Comparison of ENCODE assay signal across 22 cellular contexts in genomic region chr14:86237733-86238132, GRCh38.
"Had no signal": no experiment of that assay in that cellular context is flagged by ENCODE, and none has a peak within 500 bp of the region (broad histone marks: within the 10 kb centered on the region; RNA-seq: fewer than 3 reads in every experiment).

No MANE protein-coding gene starts in this region.

- H3K36me3 ChIP-seq: esophagus muscularis mucosa, ovary, tibial nerve had no signal

- H3K4me1 Mint-ChIP-seq: activated CD4-positive, alpha-beta memory T cell treated with anti-CD3 and anti-CD28 coated beads, Interleukin-2, amount 10 ng/mL, durations not matched to agents 7 days and 5 days; activated CD8-positive, alpha-beta memory T cell treated with anti-CD3 and anti-CD28 coated beads, Interleukin-2, amount 10 ng/mL, durations not matched to agents 7 days and 5 days; activated naive CD8-positive, alpha-beta T cell treated with anti-CD3 and anti-CD28 coated beads for 36 hours; neural crest cell had no signal

- ATAC-seq: activated CD8-positive, alpha-beta memory T cell treated with anti-CD3 and anti-CD28 coated beads, Interleukin-2, amount 10 ng/mL, durations not matched to agents 7 days and 5 days; left lobe of liver; psoas muscle; right cardiac atrium had no signal

- H3K27me3 ChIP-seq: esophagus muscularis mucosa, ovary, tibial nerve had no signal

- H3K4me3 Mint-ChIP-seq: activated CD4-positive, alpha-beta memory T cell treated with anti-CD3 and anti-CD28 coated beads, Interleukin-2, amount 10 ng/mL, durations not matched to agents 7 days and 5 days; activated CD8-positive, alpha-beta memory T cell treated with anti-CD3 and anti-CD28 coated beads, Interleukin-2, amount 10 ng/mL, durations not matched to agents 7 days and 5 days; activated naive CD8-positive, alpha-beta T cell treated with anti-CD3 and anti-CD28 coated beads for 36 hours; neural crest cell; stimulated activated naive CD8-positive, alpha-beta T cell treated with anti-CD3 and anti-CD28 coated beads, Interleukin-15, Interleukin-2, amounts not matched to agents 100 ng/mL and 50 ng/mL, for 24 hours; T-helper 2 cell treated with Interferon-gamma antibody and Interleukin-4, amounts not matched to agents 5 μg/mL and 100 μg/mL, for 36 hours had no signal

- H3K36me3 Mint-ChIP-seq: activated CD8-positive, alpha-beta memory T cell treated with anti-CD3 and anti-CD28 coated beads, Interleukin-2, amount 10 ng/mL, durations not matched to agents 7 days and 5 days; activated naive CD8-positive, alpha-beta T cell treated with anti-CD3 and anti-CD28 coated beads for 36 hours had no signal

- FAIRE-seq: endothelial cell of umbilical vein, keratinocyte, TTC549, urothelium cell line had no signal

- H3K27ac Mint-ChIP-seq: activated CD4-positive, alpha-beta memory T cell treated with anti-CD3 and anti-CD28 coated beads, Interleukin-2, amount 10 ng/mL, durations not matched to agents 7 days and 5 days; activated CD8-positive, alpha-beta memory T cell treated with anti-CD3 and anti-CD28 coated beads, Interleukin-2, amount 10 ng/mL, durations not matched to agents 7 days and 5 days; activated naive CD8-positive, alpha-beta T cell treated with anti-CD3 and anti-CD28 coated beads for 36 hours; stimulated activated naive CD8-positive, alpha-beta T cell treated with anti-CD3 and anti-CD28 coated beads, Interleukin-15, Interleukin-2, amounts not matched to agents 100 ng/mL and 50 ng/mL, for 24 hours; T-helper 2 cell treated with Interferon-gamma antibody and Interleukin-4, amounts not matched to agents 5 μg/mL and 100 μg/mL, for 36 hours had no signal

- H3K4me1 ChIP-seq: esophagus muscularis mucosa, psoas muscle, tibial nerve had no signal

- DNase-seq: activated CD4-positive, alpha-beta memory T cell treated with anti-CD3 and anti-CD28 coated beads, Interleukin-2, amount 10 ng/mL, durations not matched to agents 7 days and 5 days; activated CD4-positive, alpha-beta T cell treated with anti-CD3 and anti-CD28 coated beads for 4 hours; activated CD8-positive, alpha-beta memory T cell treated with anti-CD3 and anti-CD28 coated beads, Interleukin-2, amount 10 ng/mL, durations not matched to agents 7 days and 5 days; activated naive CD4-positive, alpha-beta T cell; activated naive CD8-positive, alpha-beta T cell treated with anti-CD3 and anti-CD28 coated beads for 36 hours; amniotic stem cell; effector CD8-positive, alpha-beta T cell; midbrain; ovary; psoas muscle; right cardiac atrium had no signal

- H3K27ac ChIP-seq: esophagus muscularis mucosa, ovary, psoas muscle, tibial nerve had no signal

- H3K27me3 Mint-ChIP-seq: activated CD4-positive, alpha-beta memory T cell treated with anti-CD3 and anti-CD28 coated beads, Interleukin-2, amount 10 ng/mL, durations not matched to agents 7 days and 5 days; activated CD8-positive, alpha-beta memory T cell treated with anti-CD3 and anti-CD28 coated beads, Interleukin-2, amount 10 ng/mL, durations not matched to agents 7 days and 5 days; activated naive CD8-positive, alpha-beta T cell treated with anti-CD3 and anti-CD28 coated beads for 36 hours; stimulated activated naive CD8-positive, alpha-beta T cell treated with anti-CD3 and anti-CD28 coated beads, Interleukin-15, Interleukin-2, amounts not matched to agents 100 ng/mL and 50 ng/mL, for 24 hours had no signal

- H3K9me3 ChIP-seq: ovary had no signal

- H3K4me3 ChIP-seq: esophagus muscularis mucosa, lung, ovary, psoas muscle, tibial nerve had no signal
